2 cellular contexts compared by ENCODE assay signal in the genomic region with DNA sequence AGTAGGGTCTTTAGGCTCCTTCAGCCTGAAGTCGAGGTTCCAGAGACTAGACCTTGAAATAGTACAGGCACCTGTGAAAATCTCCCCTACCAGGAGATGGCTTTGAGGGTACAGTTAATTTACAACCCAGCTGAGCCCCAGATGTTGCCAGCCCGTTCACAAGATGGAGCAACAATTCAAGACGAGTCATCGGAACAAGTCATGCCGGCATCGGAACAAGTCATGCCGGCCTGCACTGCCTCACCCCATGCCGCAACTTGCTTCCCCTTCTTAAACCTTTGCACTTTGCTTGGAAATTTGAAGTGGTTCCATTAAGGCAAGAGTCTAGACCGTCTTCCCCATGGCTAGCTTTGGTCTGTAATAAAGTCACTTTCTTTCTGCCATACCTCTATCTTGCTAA.
TF ChIP-seq lines count a peak whose summit lies in the region.

No MANE protein-coding gene starts in this region.

TF ChIP-seq in SK-N-SH, 30 proteins besides CTCF, POLR2A, EP300 and RAD21:
- TF ChIP-seq EZH2phosphoT487 (IDR thresholded peaks at IDR 0.05; ENCODE audit: borderline replicate concordance, low read depth) (no peak), TCF12 (IDR thresholded peaks at IDR 0.05) (peak; percentile 33; the same call in 1 of the 2 replicates)
- TF ChIP-seq, protein P1, sequence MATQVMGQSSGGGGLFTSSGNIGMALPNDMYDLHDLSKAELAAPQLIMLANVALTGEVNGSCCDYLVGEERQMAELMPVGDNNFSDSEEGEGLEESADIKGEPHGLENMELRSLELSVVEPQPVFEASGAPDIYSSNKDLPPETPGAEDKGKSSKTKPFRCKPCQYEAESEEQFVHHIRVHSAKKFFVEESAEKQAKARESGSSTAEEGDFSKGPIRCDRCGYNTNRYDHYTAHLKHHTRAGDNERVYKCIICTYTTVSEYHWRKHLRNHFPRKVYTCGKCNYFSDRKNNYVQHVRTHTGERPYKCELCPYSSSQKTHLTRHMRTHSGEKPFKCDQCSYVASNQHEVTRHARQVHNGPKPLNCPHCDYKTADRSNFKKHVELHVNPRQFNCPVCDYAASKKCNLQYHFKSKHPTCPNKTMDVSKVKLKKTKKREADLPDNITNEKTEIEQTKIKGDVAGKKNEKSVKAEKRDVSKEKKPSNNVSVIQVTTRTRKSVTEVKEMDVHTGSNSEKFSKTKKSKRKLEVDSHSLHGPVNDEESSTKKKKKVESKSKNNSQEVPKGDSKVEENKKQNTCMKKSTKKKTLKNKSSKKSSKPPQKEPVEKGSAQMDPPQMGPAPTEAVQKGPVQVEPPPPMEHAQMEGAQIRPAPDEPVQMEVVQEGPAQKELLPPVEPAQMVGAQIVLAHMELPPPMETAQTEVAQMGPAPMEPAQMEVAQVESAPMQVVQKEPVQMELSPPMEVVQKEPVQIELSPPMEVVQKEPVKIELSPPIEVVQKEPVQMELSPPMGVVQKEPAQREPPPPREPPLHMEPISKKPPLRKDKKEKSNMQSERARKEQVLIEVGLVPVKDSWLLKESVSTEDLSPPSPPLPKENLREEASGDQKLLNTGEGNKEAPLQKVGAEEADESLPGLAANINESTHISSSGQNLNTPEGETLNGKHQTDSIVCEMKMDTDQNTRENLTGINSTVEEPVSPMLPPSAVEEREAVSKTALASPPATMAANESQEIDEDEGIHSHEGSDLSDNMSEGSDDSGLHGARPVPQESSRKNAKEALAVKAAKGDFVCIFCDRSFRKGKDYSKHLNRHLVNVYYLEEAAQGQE (IDR thresholded peaks at IDR 0.05; ENCODE audit: low read depth, low read length): no peak
- TF ChIP-seq, protein P2, sequence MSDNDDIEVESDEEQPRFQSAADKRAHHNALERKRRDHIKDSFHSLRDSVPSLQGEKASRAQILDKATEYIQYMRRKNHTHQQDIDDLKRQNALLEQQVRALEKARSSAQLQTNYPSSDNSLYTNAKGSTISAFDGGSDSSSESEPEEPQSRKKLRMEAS (IDR thresholded peaks at IDR 0.05; ENCODE audit: low read depth): no peak
TF ChIP-seq in SK-N-SH: peak in this region for 1.

TF ChIP-seq in SK-N-SH treated with all-trans-retinoic acid at 6 μM for 48 hours, 23 proteins besides CTCF, POLR2A, EP300 and RAD21 (continued from another document):
- TF ChIP-seq, protein P3, sequence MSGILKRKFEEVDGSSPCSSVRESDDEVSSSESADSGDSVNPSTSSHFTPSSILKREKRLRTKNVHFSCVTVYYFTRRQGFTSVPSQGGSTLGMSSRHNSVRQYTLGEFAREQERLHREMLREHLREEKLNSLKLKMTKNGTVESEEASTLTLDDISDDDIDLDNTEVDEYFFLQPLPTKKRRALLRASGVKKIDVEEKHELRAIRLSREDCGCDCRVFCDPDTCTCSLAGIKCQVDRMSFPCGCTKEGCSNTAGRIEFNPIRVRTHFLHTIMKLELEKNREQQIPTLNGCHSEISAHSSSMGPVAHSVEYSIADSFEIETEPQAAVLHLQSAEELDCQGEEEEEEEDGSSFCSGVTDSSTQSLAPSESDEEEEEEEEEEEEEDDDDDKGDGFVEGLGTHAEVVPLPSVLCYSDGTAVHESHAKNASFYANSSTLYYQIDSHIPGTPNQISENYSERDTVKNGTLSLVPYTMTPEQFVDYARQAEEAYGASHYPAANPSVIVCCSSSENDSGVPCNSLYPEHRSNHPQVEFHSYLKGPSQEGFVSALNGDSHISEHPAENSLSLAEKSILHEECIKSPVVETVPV (CRISPR knock-in tag; IDR thresholded peaks at IDR 0.05): no peak
- TF ChIP-seq ZNF8 (CRISPR knock-in tag; IDR thresholded peaks at IDR 0.05): no peak
- no peak for TF ChIP-seq ZFP30 (CRISPR knock-in tag; IDR thresholded peaks at IDR 0.05)
- TF ChIP-seq PPARA (CRISPR knock-in tag; IDR thresholded peaks at IDR 0.05; ENCODE audit: borderline replicate concordance): no peak
- no peak for TF ChIP-seq SNAI2 (CRISPR knock-in tag; IDR thresholded peaks at IDR 0.05)
- TF ChIP-seq CREB5 (CRISPR knock-in tag; IDR thresholded peaks at IDR 0.05; ENCODE audit: low read depth): no peak
- no peak for TF ChIP-seq BACH2 (CRISPR knock-in tag; IDR thresholded peaks at IDR 0.05; ENCODE audit: borderline replicate concordance)
- no peak for TF ChIP-seq ESRRG (CRISPR knock-in tag; IDR thresholded peaks at IDR 0.05)
- TF ChIP-seq TSHZ2 (CRISPR knock-in tag; IDR thresholded peaks at IDR 0.05): no peak
- TF ChIP-seq, protein P4, sequence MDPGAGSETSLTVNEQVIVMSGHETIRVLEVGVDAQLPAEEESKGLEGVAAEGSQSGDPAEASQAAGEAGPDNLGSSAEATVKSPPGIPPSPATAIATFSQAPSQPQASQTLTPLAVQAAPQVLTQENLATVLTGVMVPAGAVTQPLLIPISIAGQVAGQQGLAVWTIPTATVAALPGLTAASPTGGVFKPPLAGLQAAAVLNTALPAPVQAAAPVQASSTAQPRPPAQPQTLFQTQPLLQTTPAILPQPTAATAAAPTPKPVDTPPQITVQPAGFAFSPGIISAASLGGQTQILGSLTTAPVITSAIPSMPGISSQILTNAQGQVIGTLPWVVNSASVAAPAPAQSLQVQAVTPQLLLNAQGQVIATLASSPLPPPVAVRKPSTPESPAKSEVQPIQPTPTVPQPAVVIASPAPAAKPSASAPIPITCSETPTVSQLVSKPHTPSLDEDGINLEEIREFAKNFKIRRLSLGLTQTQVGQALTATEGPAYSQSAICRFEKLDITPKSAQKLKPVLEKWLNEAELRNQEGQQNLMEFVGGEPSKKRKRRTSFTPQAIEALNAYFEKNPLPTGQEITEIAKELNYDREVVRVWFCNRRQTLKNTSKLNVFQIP (CRISPR knock-in tag; IDR thresholded peaks at IDR 0.05; ENCODE audit: borderline replicate concordance, low read depth): no peak
- TF ChIP-seq GLIS3 (CRISPR knock-in tag; IDR thresholded peaks at IDR 0.05): no peak
- no peak for TF ChIP-seq TOX (CRISPR knock-in tag; IDR thresholded peaks at IDR 0.05; ENCODE audit: borderline replicate concordance)
- TF ChIP-seq OSR1 (CRISPR knock-in tag; IDR thresholded peaks at IDR 0.05): no peak
- TF ChIP-seq, protein P5, sequence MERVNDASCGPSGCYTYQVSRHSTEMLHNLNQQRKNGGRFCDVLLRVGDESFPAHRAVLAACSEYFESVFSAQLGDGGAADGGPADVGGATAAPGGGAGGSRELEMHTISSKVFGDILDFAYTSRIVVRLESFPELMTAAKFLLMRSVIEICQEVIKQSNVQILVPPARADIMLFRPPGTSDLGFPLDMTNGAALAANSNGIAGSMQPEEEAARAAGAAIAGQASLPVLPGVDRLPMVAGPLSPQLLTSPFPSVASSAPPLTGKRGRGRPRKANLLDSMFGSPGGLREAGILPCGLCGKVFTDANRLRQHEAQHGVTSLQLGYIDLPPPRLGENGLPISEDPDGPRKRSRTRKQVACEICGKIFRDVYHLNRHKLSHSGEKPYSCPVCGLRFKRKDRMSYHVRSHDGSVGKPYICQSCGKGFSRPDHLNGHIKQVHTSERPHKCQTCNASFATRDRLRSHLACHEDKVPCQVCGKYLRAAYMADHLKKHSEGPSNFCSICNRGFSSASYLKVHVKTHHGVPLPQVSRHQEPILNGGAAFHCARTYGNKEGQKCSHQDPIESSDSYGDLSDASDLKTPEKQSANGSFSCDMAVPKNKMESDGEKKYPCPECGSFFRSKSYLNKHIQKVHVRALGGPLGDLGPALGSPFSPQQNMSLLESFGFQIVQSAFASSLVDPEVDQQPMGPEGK (CRISPR knock-in tag; IDR thresholded peaks at IDR 0.05; ENCODE audit: borderline replicate concordance): no peak
- TF ChIP-seq ZFP3 (CRISPR knock-in tag; IDR thresholded peaks at IDR 0.05): no peak
- TF ChIP-seq CSDC2 (CRISPR knock-in tag; IDR thresholded peaks at IDR 0.05): no peak
- TF ChIP-seq ZC3H10 (CRISPR knock-in tag; IDR thresholded peaks at IDR 0.05): no peak
